8 cellular contexts compared by ENCODE assay signal in the genomic region with DNA sequence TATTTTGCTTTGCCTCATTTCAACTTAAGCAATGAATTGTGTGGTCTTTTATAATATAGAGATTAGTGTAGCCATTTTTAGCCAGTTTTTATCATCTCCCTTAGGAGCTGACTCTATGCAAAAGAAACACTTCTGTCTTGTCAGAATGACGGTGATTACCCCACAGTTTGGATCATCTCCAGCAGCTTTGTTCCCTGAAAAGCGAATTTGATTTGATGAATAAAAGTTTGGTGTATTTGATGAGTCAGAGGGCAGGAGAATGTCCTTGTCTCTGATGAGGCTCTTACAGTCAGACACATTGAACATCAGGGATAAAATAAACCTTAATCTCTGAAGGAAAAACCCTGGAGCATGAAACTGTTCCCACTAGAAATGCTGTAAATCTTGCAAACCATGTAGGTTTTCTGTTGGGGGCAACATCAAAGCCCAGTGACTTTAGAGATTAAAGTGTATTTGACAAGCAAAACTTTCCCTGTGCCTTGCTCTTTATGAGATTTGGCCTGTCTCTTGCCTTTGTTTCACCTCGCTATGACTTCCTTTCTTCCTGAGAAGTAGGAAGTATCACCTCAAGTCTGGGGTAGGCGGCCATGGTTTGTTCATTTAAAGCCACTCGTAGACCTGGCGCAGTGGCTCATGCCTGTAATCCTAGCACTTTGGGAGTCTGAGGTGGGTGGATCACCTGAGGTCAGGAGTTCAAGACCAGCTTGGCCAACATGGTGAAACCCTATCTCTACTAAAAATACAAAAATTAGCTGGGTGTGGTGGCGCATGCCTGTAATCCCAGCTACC.
DNase-seq lines count a peak whose midpoint lies in the region; ATAC-seq lines count a peak whose summit lies in the region.

No MANE protein-coding gene starts in this region.

- peaks cover 5% of the 10 kb centered on the region for H3K4me1 Mint-ChIP-seq in activated naive CD8-positive, alpha-beta T cell (ENCODE audit: low read depth)

- H3K4me3 Mint-ChIP-seq in activated naive CD8-positive, alpha-beta T cell = peak overlapping the region; percentile 27

- H3K9me3 Mint-ChIP-seq in activated naive CD8-positive, alpha-beta T cell (ENCODE audit: low read depth) = no peaks in the 10 kb centered on the region

- DNase-seq in stimulated activated CD4-positive, alpha-beta T cell treated with anti-CD3 and anti-CD28 coated beads, TNF-alpha, amount 100 ng/mL, for 48 hours (ENCODE audit: low read depth in 3 of 3) = peak in 2 of 3 donors; percentile 5 to 9
- no peak for DNase-seq in stimulated activated CD4-positive, alpha-beta T cell treated with anti-CD3 and anti-CD28 coated beads, Interleukin-4, amount 100 ng/mL, for 1 hour
- peak; percentile 32 for DNase-seq in hepatic stellate cell (ENCODE audit: low spot score)
- no peak for DNase-seq in inferior parietal cortex (ENCODE audit: extremely low spot score)
- DNase-seq in islet precursor cell = no peak
- no peak for DNase-seq in globus pallidus (ENCODE audit: low spot score)

- no peaks in the 10 kb centered on the region for H3K27me3 Mint-ChIP-seq in activated naive CD8-positive, alpha-beta T cell

- peak overlapping the region; percentile 36 for H3K27ac Mint-ChIP-seq in activated naive CD8-positive, alpha-beta T cell

- ATAC-seq in HG03175 (IDR thresholded peaks at IDR 0.05; ENCODE audit: unreplicated experiment) = no peak

- H3K36me3 Mint-ChIP-seq in activated naive CD8-positive, alpha-beta T cell = no peaks in the 10 kb centered on the region

Comparison
In these comparisons a context has a peak if more than half of its experiments do, and no peak if none do; other contexts are left out.
1. DNase-seq: peak in stimulated activated CD4-positive, alpha-beta T cell treated with anti-CD3 and anti-CD28 coated beads, TNF-alpha, amount 100 ng/mL, for 48 hours (2 of 3) and hepatic stellate cell (single experiment); none in stimulated activated CD4-positive, alpha-beta T cell treated with anti-CD3 and anti-CD28 coated beads, Interleukin-4, amount 100 ng/mL, for 1 hour (single experiment), inferior parietal cortex (single experiment), islet precursor cell (single experiment) and globus pallidus (single experiment).